Comparison of ENCODE assay signal across 8 cellular contexts in the genomic region with DNA sequence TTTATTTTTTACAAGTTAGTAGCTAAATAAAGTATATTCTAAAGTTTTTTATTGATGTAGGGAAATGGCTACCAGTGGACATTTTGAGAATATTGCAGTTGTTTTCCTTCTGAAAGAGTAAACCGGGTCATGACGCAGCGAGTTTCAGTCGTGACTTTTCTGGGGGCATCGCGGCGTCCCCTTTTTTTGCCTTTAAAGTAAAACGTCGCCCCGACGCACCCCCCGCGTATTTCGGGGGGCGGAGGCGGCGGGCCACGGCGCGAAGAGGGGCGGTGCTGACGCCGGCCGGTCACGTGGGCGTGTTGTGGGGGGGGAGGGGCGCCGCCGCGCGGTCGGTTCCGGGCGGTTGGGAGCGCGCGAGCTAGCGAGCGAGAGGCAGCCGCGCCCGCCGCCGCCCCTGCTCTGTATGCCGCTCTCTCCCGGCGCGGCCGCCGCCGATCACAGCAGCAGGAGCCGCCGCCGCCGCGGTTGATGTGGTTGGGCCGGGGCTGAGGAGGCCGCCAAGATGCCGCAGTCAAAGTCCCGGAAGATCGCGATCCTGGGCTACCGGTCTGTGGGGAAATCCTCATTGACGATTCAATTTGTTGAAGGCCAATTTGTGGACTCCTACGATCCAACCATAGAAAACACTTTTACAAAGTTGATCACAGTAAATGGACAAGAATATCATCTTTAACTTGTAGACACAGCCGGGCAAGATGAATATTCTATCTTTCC. TPM values are rescaled to one million over a fixed set of nuclear protein-coding genes. Genes with fewer than 3 reads are reported as not detected.
A peak's percentile ranks its signal among the peaks of the same experiment; 100 is the strongest.
DNase-seq lines count a peak whose midpoint lies in the region; ATAC-seq and TF ChIP-seq lines count a peak whose summit lies in the region.
"Not testable (repeated sequence)": the region's sequence is repeated elsewhere in the genome, so short reads cannot be mapped to it uniquely, and the experiment has no call there.

No MANE protein-coding gene starts in this region.

- H3K27me3 Mint-ChIP-seq in T-helper 17 cell; natural killer cell treated with Interleukin-12 subunit alpha and Interleukin-12 subunit beta and Interleukin-15 and Interleukin-18, amount 100 ng/mL, for 72 hours: not testable (repeated sequence)

- not testable (repeated sequence) for H3K36me3 Mint-ChIP-seq in T-helper 17 cell (ENCODE audit: low read depth); natural killer cell treated with Interleukin-12 subunit alpha and Interleukin-12 subunit beta and Interleukin-15 and Interleukin-18, amount 100 ng/mL, for 72 hours

- H3K9me3 Mint-ChIP-seq in natural killer cell treated with Interleukin-12 subunit alpha and Interleukin-12 subunit beta and Interleukin-15 and Interleukin-18, amount 100 ng/mL, for 72 hours = not testable (repeated sequence)

- not testable (repeated sequence) for H3K4me3 Mint-ChIP-seq in T-helper 17 cell; natural killer cell treated with Interleukin-12 subunit alpha and Interleukin-12 subunit beta and Interleukin-15 and Interleukin-18, amount 100 ng/mL, for 72 hours

- H3K4me3 ChIP-seq in fibroblast of villous mesenchyme (ENCODE audit: low read depth, low read length) = peak overlapping the region; percentile 40

- not testable (repeated sequence) for H3K4me1 Mint-ChIP-seq in T-helper 17 cell; natural killer cell treated with Interleukin-12 subunit alpha and Interleukin-12 subunit beta and Interleukin-15 and Interleukin-18, amount 100 ng/mL, for 72 hours (ENCODE audit: low read depth in 2 of 2)

- not testable (repeated sequence) for H3K9me3 ChIP-seq in T-helper 17 cell (ENCODE audit: control insufficient read depth, low read length, poor library complexity, severe bottlenecking)

- peak; percentile 94 for ATAC-seq in GM21526 (IDR thresholded peaks at IDR 0.05; ENCODE audit: low FRiP score, unreplicated experiment)
- peak; percentile 94 for ATAC-seq in HG03342 (IDR thresholded peaks at IDR 0.05; ENCODE audit: unreplicated experiment)
- ATAC-seq in T-helper 17 cell = peak; percentile 98
- peak; percentile 98 to 99 for ATAC-seq in natural killer cell treated with Interleukin-12 subunit alpha and Interleukin-12 subunit beta and Interleukin-15 and Interleukin-18, amount 100 ng/mL, for 72 hours

- DNase-seq in CD1c-positive myeloid dendritic cell (ENCODE audit: extremely low spot score) = peak; percentile 1
- DNase-seq in T-helper 17 cell = peak; percentile 35 to 63 (median 39)
- peak; percentile 74 for DNase-seq in activated naive CD4-positive, alpha-beta T cell treated with Interleukin-2 at 50 U/mL for 16 hours
- peak; percentile 3 for DNase-seq in fibroblast of villous mesenchyme (ENCODE audit: low read depth)
- peak; percentile 62 for DNase-seq in natural killer cell treated with Interleukin-12 subunit alpha and Interleukin-12 subunit beta and Interleukin-15 and Interleukin-18, amount 100 ng/mL, for 72 hours (ENCODE audit: low spot score)
- DNase-seq in stimulated activated CD8-positive, alpha-beta memory T cell treated with anti-CD3 and anti-CD28 coated beads, Interleukin-15, amount 100 ng/mL, for 4 hours (ENCODE audit: low read depth in 2 of 2) = peak; percentile 43 to 49

- H3K27ac Mint-ChIP-seq in T-helper 17 cell; natural killer cell treated with Interleukin-12 subunit alpha and Interleukin-12 subunit beta and Interleukin-15 and Interleukin-18, amount 100 ng/mL, for 72 hours: not testable (repeated sequence)

- TF ChIP-seq CTCF in fibroblast of villous mesenchyme (IDR thresholded peaks at IDR 0.05; ENCODE audit: insufficient read depth, low read depth, low read length) = not testable (repeated sequence)

RNA-seq across cellular contexts. Expression of a gene that starts 57.5 kb away (rescaled TPM):
- total RNA-seq in T-helper 17 cell (under 1 TPM in 1 of 2 donors, not detected in 1; 0.23 TPM), fibroblast of villous mesenchyme (0.32 TPM in 1 of 2 replicates, not detected in the other)
- not detected for total RNA-seq in natural killer cell treated with Interleukin-12 subunit alpha and Interleukin-12 subunit beta and Interleukin-15 and Interleukin-18, amount 100 ng/mL, for 72 hours

Comparison
In these comparisons a context has a peak if more than half of its experiments do, and no peak if none do; other contexts are left out.
1. Peak in every context shown above with its lines: DNase-seq, ATAC-seq and H3K4me3 ChIP-seq.
2. DNase-seq: peak in every context shown above with its lines; median percentile 74 in activated naive CD4-positive, alpha-beta T cell treated with Interleukin-2 at 50 U/mL for 16 hours; 62 in natural killer cell treated with Interleukin-12 subunit alpha and Interleukin-12 subunit beta and Interleukin-15 and Interleukin-18, amount 100 ng/mL, for 72 hours; 46 in stimulated activated CD8-positive, alpha-beta memory T cell treated with anti-CD3 and anti-CD28 coated beads, Interleukin-15, amount 100 ng/mL, for 4 hours; 39 in T-helper 17 cell; 3 in fibroblast of villous mesenchyme; 1 in CD1c-positive myeloid dendritic cell.